8 cellular contexts compared by ENCODE assay signal in genomic region chr9:97502222-97502983, GRCh38. TPM values are rescaled to one million over a fixed set of nuclear protein-coding genes. Genes with fewer than 3 reads are reported as not detected.
A peak's percentile ranks its signal among the peaks of the same experiment; 100 is the strongest.
DNase-seq lines count a peak whose midpoint lies in the region; ATAC-seq and TF ChIP-seq lines count a peak whose summit lies in the region.

No MANE protein-coding gene starts in this region.

- intact Hi-C loops in tibial artery (cut with DNase I; ENCODE audit: low total_unique reads) = loop anchor here (2.0 to 5.0 kb wide), 2 partner anchors 54 to 95 kb away; no protein-coding TSS in a partner anchor

- H3K4me3 Mint-ChIP-seq in chondrocyte (ENCODE audit: unreplicated experiment) = peak overlapping the region; percentile 67

- 3 to 11% methylated on average over 49 of the region's 49 CpGs for WGBS in lung, 2 donors

- H3K27ac ChIP-seq in lung (ENCODE audit: low read depth in 1 of 2, low read length in 1 of 2) (peak overlapping the region in 1 of 2 donors; percentile 93), tibial artery (peak overlapping the region; percentile 94 to 99)

- H3K4me1 Mint-ChIP-seq in chondrocyte (ENCODE audit: low read depth) = peaks cover 17% of the 10 kb centered on the region

- H3K36me3 ChIP-seq in MG63 (no peaks in the 10 kb centered on the region), lung (ENCODE audit: control insufficient read depth in 2 of 2, insufficient read depth in 2 of 2, low read length in 2 of 2) (no peaks in the 10 kb centered on the region), tibial artery (no peaks in the 10 kb centered on the region)

- H3K9me3 Mint-ChIP-seq in chondrocyte (ENCODE audit: low read depth) = no peaks in the 10 kb centered on the region

- H3K27me3 Mint-ChIP-seq in chondrocyte (ENCODE audit: low read depth) = peaks cover 50% of the 10 kb centered on the region

- TF ChIP-seq CTCF in chondrocyte (IDR thresholded peaks at IDR 0.05) (no peak), lung (IDR thresholded peaks at IDR 0.05; ENCODE audit: control extremely low read depth, extremely low read depth) (no peak), tibial artery (IDR thresholded peaks at IDR 0.05) (peak in 1 of 2 experiments; percentile 6)

- H3K27me3 ChIP-seq in MG63 (peaks cover 27% of the 10 kb centered on the region), lung (ENCODE audit: control insufficient read depth, insufficient read depth) (no peaks in the 10 kb centered on the region), tibial artery (no peaks in the 10 kb centered on the region)

- peak overlapping the region; percentile 51 for H3K4me3 ChIP-seq in MG63
- peak overlapping the region; percentile 66 for H3K4me3 ChIP-seq in lung
- H3K4me3 ChIP-seq in tibial artery = peak overlapping the region; percentile 67 to 99

- no peaks in the 10 kb centered on the region; the same call in none of the 2 replicates for H3K9me3 ChIP-seq in MG63
- H3K9me3 ChIP-seq in lung (ENCODE audit: control insufficient read depth in 2 of 2, insufficient read depth in 1 of 2, low read length in 1 of 2) = no peaks in the 10 kb centered on the region
- no peaks in the 10 kb centered on the region for H3K9me3 ChIP-seq in tibial artery

- peaks cover 3% of the 10 kb centered on the region for H3K36me3 Mint-ChIP-seq in chondrocyte (ENCODE audit: low read depth)

- H3K27ac Mint-ChIP-seq in chondrocyte (ENCODE audit: unreplicated experiment) = no peak overlapping the region

- DNase-seq in MG63 (no peak), chondrocyte (ENCODE audit: low spot score) (no peak), lung (ENCODE audit: low spot score) (peak; percentile 28), tibial artery (peak in 1 of 2 donors; percentile 71), NCI-H1436 treated with DMSO at 0.1 percent for 48 hours (lab: John Stamatoyannopoulos, UW) (no peak)

- ATAC-seq in GM18511 (IDR thresholded peaks at IDR 0.05; ENCODE audit: unreplicated experiment) = peak; percentile 44
- peak; percentile 17 for ATAC-seq in lung (ENCODE audit: insufficient read depth, low FRiP score)
- ATAC-seq in HG03457 (IDR thresholded peaks at IDR 0.05; ENCODE audit: unreplicated experiment) = no peak
- no peak for ATAC-seq in GM19467 (IDR thresholded peaks at IDR 0.05; ENCODE audit: unreplicated experiment)

- peaks cover 8 to 10% of the 10 kb centered on the region in 2 donors for H3K4me1 ChIP-seq in lung (ENCODE audit: control insufficient read depth in 2 of 2, insufficient read depth in 2 of 2, low read length in 2 of 2)
- H3K4me1 ChIP-seq in tibial artery = peaks cover 0 to 50% (median 25%) of the 10 kb centered on the region in 4 donors

RNA-seq across cellular contexts. Expression of gene TMOD1, which starts 0.9 kb away (rescaled TPM):
- total RNA-seq in MG63 (2014; rRNA removed; shearing (Covaris generic); ENCODE audit: low replicate concordance) = 0.47 TPM in 1 of 2 replicates, not detected in the other
- total RNA-seq in chondrocyte = 0.17 to 1.3 TPM (median 1.3 TPM) in 3 replicates
- 1 to 10 TPM; 2.4 to 7.8 TPM for total RNA-seq in lung
- 1 to 10 TPM; 2.7 to 7.9 TPM for polyA plus RNA-seq in lung

Comparison
In these comparisons a context has a peak if more than half of its experiments do, and no peak if none do; other contexts are left out.
1. ATAC-seq: peak in GM18511 (single experiment) and lung (single experiment); none in HG03457 (single experiment) and GM19467 (single experiment).
2. Peak in every context shown above with its lines, with median percentiles within 50 percentile points of each other: H3K4me3 ChIP-seq.